ENCODE assay signal across 8 cellular contexts in genomic region chr10:3828404-3829192, GRCh38. TPM values are rescaled to one million over a fixed set of nuclear protein-coding genes. Genes with fewer than 3 reads are reported as not detected.
DNase-seq lines count a peak whose midpoint lies in the region; ATAC-seq and TF ChIP-seq lines count a peak whose summit lies in the region.

No MANE protein-coding gene starts in this region.

- 4% methylated on average over 14 of the region's 14 CpGs for WGBS in prostate gland

- H3K27ac ChIP-seq in prostate gland = peak overlapping the region; percentile 9 to 49

- peak overlapping the region; percentile 48 for H3K4me3 ChIP-seq in fibroblast of pulmonary artery (replicated peaks; ENCODE audit: low read depth, low read length)
- H3K4me3 ChIP-seq in prostate gland = peak overlapping the region; percentile 25 to 26

- no peaks in the 10 kb centered on the region for H3K36me3 Mint-ChIP-seq in activated CD8-positive, alpha-beta T cell treated with anti-CD3 and anti-CD28 coated beads for 36 hours (ENCODE audit: low read depth)

- no peaks in the 10 kb centered on the region for H3K27me3 Mint-ChIP-seq in activated CD8-positive, alpha-beta T cell treated with anti-CD3 and anti-CD28 coated beads for 36 hours

- H3K4me1 ChIP-seq in prostate gland (replicated peaks) = no peaks in the 10 kb centered on the region

- H3K9me3 Mint-ChIP-seq in activated CD8-positive, alpha-beta T cell treated with anti-CD3 and anti-CD28 coated beads for 36 hours = peaks cover 7% of the 10 kb centered on the region

- peak overlapping the region; percentile 97 for H3K27ac Mint-ChIP-seq in activated CD8-positive, alpha-beta T cell treated with anti-CD3 and anti-CD28 coated beads for 36 hours

- ATAC-seq in HG03571 (IDR thresholded peaks at IDR 0.05; ENCODE audit: unreplicated experiment) (peak; percentile 56), HG03432 (IDR thresholded peaks at IDR 0.05; ENCODE audit: unreplicated experiment) (no peak)
- peak; percentile 68 for ATAC-seq in activated CD8-positive, alpha-beta T cell treated with anti-CD3 and anti-CD28 coated beads for 36 hours

- H3K4me1 Mint-ChIP-seq in activated CD8-positive, alpha-beta T cell treated with anti-CD3 and anti-CD28 coated beads for 36 hours (ENCODE audit: low read depth) = peaks cover 58% of the 10 kb centered on the region

- TF ChIP-seq CTCF in activated CD8-positive, alpha-beta T cell treated with anti-CD3 and anti-CD28 coated beads for 36 hours (IDR thresholded peaks at IDR 0.05) = no peak
- TF ChIP-seq CTCF in fibroblast of pulmonary artery (IDR thresholded peaks at IDR 0.05; ENCODE audit: low read length, missing control alignments) (no peak), prostate gland (IDR thresholded peaks at IDR 0.05) (no peak)

- intact Hi-C loops in activated CD8-positive, alpha-beta T cell treated with anti-CD3 and anti-CD28 coated beads for 36 hours (cut with micrococcal nuclease) = loop anchor here (2.0 kb wide), 1 partner anchor 18 kb away; no protein-coding TSS in a partner anchor
- intact Hi-C loops in prostate gland (cut with DNase I) = no loop called here

- H3K27me3 ChIP-seq in prostate gland (replicated peaks; ENCODE audit: insufficient read depth) = no peaks in the 10 kb centered on the region

- DNase-seq in Caki2 (ENCODE audit: low read depth) (peak; percentile 39), fibroblast of pulmonary artery (ENCODE audit: low read depth) (peak; percentile 84), prostate gland (ENCODE audit: low spot score) (no peak), DMS79 treated with DMSO at 0.1 percent for 48 hours (lab: John Stamatoyannopoulos, UW) (no peak), activated gamma-delta T cell (lab: John Stamatoyannopoulos, UW) (no peak)
- DNase-seq in activated CD8-positive, alpha-beta T cell treated with anti-CD3 and anti-CD28 coated beads for 36 hours = peak; percentile 83

- POLR2A ChIA-PET in activated CD8-positive, alpha-beta T cell treated with anti-CD3 and anti-CD28 coated beads for 36 hours (lab: Charles Lee) = interaction anchor here (0.6 to 13.6 kb wide), 11 partner anchors 10 to 142 kb away, joined by 3 to 108 read pairs (median 4); partner anchors contain the start of gene KLF6

- in situ Hi-C loops in Caki2 (cut with HindIII; ENCODE audit: low pct_unique_long_range_greater_than_20kb, low sequenced_read_pairs) = no loop called here

- H3K9me3 ChIP-seq in prostate gland = no peaks in the 10 kb centered on the region

- CTCF ChIA-PET in activated CD8-positive, alpha-beta T cell treated with anti-CD3 and anti-CD28 coated beads for 36 hours (lab: Charles Lee) = interaction anchor here (0.7 to 1.5 kb wide), 5 partner anchors 13 to 88 kb away, joined by 3 to 7 read pairs (median 3); no protein-coding TSS in a partner anchor

- TF ChIP-seq POLR2A in prostate gland (IDR thresholded peaks at IDR 0.05) = no peak

- H3K36me3 ChIP-seq in prostate gland = no peaks in the 10 kb centered on the region

- peak overlapping the region; percentile 56 for H3K4me3 Mint-ChIP-seq in activated CD8-positive, alpha-beta T cell treated with anti-CD3 and anti-CD28 coated beads for 36 hours

RNA-seq across cellular contexts. Expression of gene KLF6, which starts 43.6 kb away (rescaled TPM):
- 36.8 and 40.2 TPM in 2 replicates for total RNA-seq in Caki2 (2014; rRNA removed; shearing (Covaris generic); ENCODE audit: low replicate concordance)
- total RNA-seq in activated CD8-positive, alpha-beta T cell treated with anti-CD3 and anti-CD28 coated beads for 36 hours = 100 to 1,000 TPM; 116 to 120 TPM
- total RNA-seq in prostate gland = 10 to 100 TPM; 17.5 to 42.3 TPM

Comparison
In these comparisons a context has a peak if more than half of its experiments do, and no peak if none do; other contexts are left out.
1. DNase-seq: peak in Caki2 (single experiment), activated CD8-positive, alpha-beta T cell treated with anti-CD3 and anti-CD28 coated beads for 36 hours (single experiment) and fibroblast of pulmonary artery (single experiment); none in prostate gland (single experiment), DMS79 treated with DMSO at 0.1 percent for 48 hours (single experiment) and activated gamma-delta T cell (single experiment).